In genomic region chr5:139391570-139392323, GRCh38 we compare ENCODE assay signal across 8 cellular contexts. TPM values are rescaled to one million over a fixed set of nuclear protein-coding genes. Genes with fewer than 3 reads are reported as not detected.
DNase-seq lines count a peak whose midpoint lies in the region; ATAC-seq and TF ChIP-seq lines count a peak whose summit lies in the region.

No MANE protein-coding gene starts in this region.

- H3K4me3 ChIP-seq in GM12865 (ENCODE audit: low read depth, low read length) (peak overlapping the region; percentile 88), colonic mucosa (peak overlapping the region; percentile 53)
- peak overlapping the region; percentile 99 for H3K4me3 ChIP-seq in Jurkat, Clone E6-1 (ENCODE audit: low read length)

- DNase-seq in GM12865 (ENCODE audit: low read depth) (peak; percentile 86), colonic mucosa (peak; percentile 85), sciatic nerve (ENCODE audit: low spot score) (peak; percentile 60), NCI-H446 treated with DMSO at 0.1 percent for 48 hours (lab: John Stamatoyannopoulos, UW) (no peak)
- peak; percentile 62 for DNase-seq in Jurkat, Clone E6-1 (ENCODE audit: low read depth, low spot score)
- no peak for DNase-seq in activated CD4-positive, CD25-positive, alpha-beta regulatory T cell treated with anti-CD3 and anti-CD28 coated beads, Interleukin-2, amount 50 U/mL, for 72 hours

- H3K4me1 ChIP-seq in colonic mucosa, result peaks cover 19% of the 10 kb centered on the region

- no peak for ATAC-seq in sciatic nerve
- ATAC-seq in HG03159 (IDR thresholded peaks at IDR 0.05; ENCODE audit: unreplicated experiment), result no peak
- no peak for ATAC-seq in HG02763 (IDR thresholded peaks at IDR 0.05; ENCODE audit: unreplicated experiment)

- intact Hi-C loops in colonic mucosa (cut with DNase I), result loop anchor here (5.0 to 10.0 kb wide), 2 partner anchors 49 to 97 kb away; partner anchors contain the start of genes MATR3 and PAIP2
- intact Hi-C loops in sciatic nerve (cut with DNase I), result no loop called here

- H3K9me3 ChIP-seq in colonic mucosa, result no peaks in the 10 kb centered on the region

- peak overlapping the region; percentile 83 for H3K27ac ChIP-seq in colonic mucosa

- peaks cover 6% of the 10 kb centered on the region for H3K27me3 ChIP-seq in colonic mucosa

- no peaks in the 10 kb centered on the region for H3K36me3 ChIP-seq in colonic mucosa

- H3K9ac ChIP-seq in colonic mucosa (ENCODE audit: low read depth in 2 of 2, low read length in 2 of 2), result peak overlapping the region; percentile 61 to 69

- no peak for TF ChIP-seq CTCF in GM12865 (IDR thresholded peaks at IDR 0.05; ENCODE audit: insufficient read depth, low read depth, low read length, missing control alignments)
- no peak for TF ChIP-seq CTCF in colonic mucosa (IDR thresholded peaks at IDR 0.05)

RNA-seq across cellular contexts. Expression of gene MZB1, which starts 2.0 kb away (rescaled TPM):
- polyA plus RNA-seq in Jurkat, Clone E6-1 (2012; ENCODE audit: insufficient read depth, insufficient read length), result 301 TPM
- total RNA-seq in colonic mucosa, result 10 to 100 TPM; 10.6 to 13.2 TPM
- total RNA-seq in sciatic nerve, result 0.71 TPM

RNA-seq across cellular contexts. Expression of gene PROB1, which starts 3.2 kb away (rescaled TPM):
- 4.0 TPM for polyA plus RNA-seq in Jurkat, Clone E6-1 (2012; ENCODE audit: insufficient read depth, insufficient read length)
- total RNA-seq in colonic mucosa, result under 1 TPM; 0.48 to 0.96 TPM
- 1.6 TPM for total RNA-seq in sciatic nerve

RNA-seq across cellular contexts. Expression of gene SLC23A1, which starts 8.7 kb away (rescaled TPM):
- polyA plus RNA-seq in Jurkat, Clone E6-1 (2012; ENCODE audit: insufficient read depth, insufficient read length), result 7.0 TPM
- total RNA-seq in colonic mucosa (1 to 10 TPM; 5.0 to 7.0 TPM), sciatic nerve (not detected)

RNA-seq across cellular contexts. Expression of gene SPATA24, which starts 12.1 kb away (rescaled TPM):
- 11.2 TPM for polyA plus RNA-seq in Jurkat, Clone E6-1 (2012; ENCODE audit: insufficient read depth, insufficient read length)
- total RNA-seq in colonic mucosa, result 1 to 10 TPM; 2.9 to 3.9 TPM
- 4.0 TPM for total RNA-seq in sciatic nerve

RNA-seq across cellular contexts. Expression of gene DNAJC18, which starts 47.6 kb away (rescaled TPM):
- 18.7 TPM for polyA plus RNA-seq in Jurkat, Clone E6-1 (2012; ENCODE audit: insufficient read depth, insufficient read length)
- total RNA-seq in colonic mucosa, result 1 to 10 TPM; 3.6 to 5.7 TPM
- total RNA-seq in sciatic nerve, result 29.6 TPM

Comparison
In these comparisons a context has a peak if more than half of its experiments do, and no peak if none do; other contexts are left out.
1. DNase-seq: peak in GM12865 (single experiment), Jurkat, Clone E6-1 (single experiment), colonic mucosa (single experiment) and sciatic nerve (single experiment); none in activated CD4-positive, CD25-positive, alpha-beta regulatory T cell treated with anti-CD3 and anti-CD28 coated beads, Interleukin-2, amount 50 U/mL, for 72 hours (single experiment) and NCI-H446 treated with DMSO at 0.1 percent for 48 hours (single experiment).
2. Peak in every context shown above with its lines, with median percentiles within 50 percentile points of each other: H3K4me3 ChIP-seq.